Comparison of ENCODE assay signal across 9 cellular contexts in genomic region chr2:206250041-206250897, GRCh38. TPM values are rescaled to one million over a fixed set of nuclear protein-coding genes. Genes with fewer than 3 reads are reported as not detected.
DNase-seq lines count a peak whose midpoint lies in the region; ATAC-seq and TF ChIP-seq lines count a peak whose summit lies in the region.
"Had no signal": no experiment of that assay in that cellular context is flagged by ENCODE, and none has a peak within 500 bp of the region (broad histone marks: within the 10 kb centered on the region; RNA-seq: fewer than 3 reads in every experiment).

No MANE protein-coding gene starts in this region.

- peaks cover 35% of the 10 kb centered on the region for H3K27me3 Mint-ChIP-seq in activated naive CD4-positive, alpha-beta T cell treated with anti-CD3 and anti-CD28 coated beads, Interleukin-2, amount 50 U/mL, for 24 hours

- no peak for TF ChIP-seq POLR2A in suprapubic skin (IDR thresholded peaks at IDR 0.05)

- no peaks in the 10 kb centered on the region for H4K20me1 ChIP-seq in SU-DHL-6 (ENCODE audit: low read depth, low read length)

- peak overlapping the region; percentile 49 for H3K4me2 ChIP-seq in SU-DHL-6 (ENCODE audit: low read depth, low read length, poor library complexity, severe bottlenecking)

- H3K9me3 Mint-ChIP-seq in activated naive CD4-positive, alpha-beta T cell treated with anti-CD3 and anti-CD28 coated beads, Interleukin-2, amount 50 U/mL, for 24 hours, result peaks cover 20% of the 10 kb centered on the region

- H3K36me3 Mint-ChIP-seq in activated naive CD4-positive, alpha-beta T cell treated with anti-CD3 and anti-CD28 coated beads, Interleukin-2, amount 50 U/mL, for 24 hours, result peaks cover 3% of the 10 kb centered on the region

- H3K79me2 ChIP-seq in SU-DHL-6 (ENCODE audit: insufficient read depth, low read length), result no peaks in the 10 kb centered on the region

- TF ChIP-seq EP300 in suprapubic skin (IDR thresholded peaks at IDR 0.05), result no peak

- peaks cover 30% of the 10 kb centered on the region for H3F3A ChIP-seq in SU-DHL-6 (ENCODE audit: insufficient read depth)

- peaks cover 3% of the 10 kb centered on the region for H3K4me1 ChIP-seq in suprapubic skin

- H3K27ac Mint-ChIP-seq in activated naive CD4-positive, alpha-beta T cell treated with anti-CD3 and anti-CD28 coated beads, Interleukin-2, amount 50 U/mL, for 24 hours, result peak overlapping the region; percentile 74

- H3K27ac ChIP-seq in SU-DHL-6 (ENCODE audit: low read depth, low read length) (peak overlapping the region; percentile 70), suprapubic skin (no peak overlapping the region)

- TF ChIP-seq CTCF in SU-DHL-6 (IDR thresholded peaks at IDR 0.05; ENCODE audit: insufficient read depth, low read length, poor library complexity, severe bottlenecking), result peak; percentile 24
- TF ChIP-seq CTCF in suprapubic skin (IDR thresholded peaks at IDR 0.05), result no peak

- no peaks in the 10 kb centered on the region for H3K9me2 ChIP-seq in SU-DHL-6 (replicated peaks; ENCODE audit: insufficient read depth, low read length)

- peak overlapping the region; percentile 39 for H3K9ac ChIP-seq in SU-DHL-6 (ENCODE audit: low read length)

- H3K9me3 ChIP-seq in SU-DHL-6 (ENCODE audit: insufficient read depth, low read length) (no peaks in the 10 kb centered on the region), suprapubic skin (no peaks in the 10 kb centered on the region)

- H3K4me1 Mint-ChIP-seq in activated naive CD4-positive, alpha-beta T cell treated with anti-CD3 and anti-CD28 coated beads, Interleukin-2, amount 50 U/mL, for 24 hours, result peaks cover 4% of the 10 kb centered on the region

- DNase-seq in activated naive CD4-positive, alpha-beta T cell treated with Interleukin-2 at 50 U/mL for 16 hours, result no peak
- peak; percentile 6 for DNase-seq in glomerular visceral epithelial cell (ENCODE audit: extremely low spot score)
- no peak for DNase-seq in suprapubic skin (ENCODE audit: low spot score in 2 of 2)
- no peak for DNase-seq in AG08396 (ENCODE audit: low spot score)
- DNase-seq in NOMO-1 (lab: John Stamatoyannopoulos, UW; ENCODE audit: unreplicated experiment in 2 of 2), result no peak
- DNase-seq: DMS79 had no signal

- peak overlapping the region; percentile 77 for H2AFZ ChIP-seq in SU-DHL-6 (ENCODE audit: low read depth, low read length, severe bottlenecking)

- no peaks in the 10 kb centered on the region for H3K27me3 ChIP-seq in SU-DHL-6 (ENCODE audit: low read length)
- H3K27me3 ChIP-seq in suprapubic skin, result peaks cover 34% of the 10 kb centered on the region

- ATAC-seq in HG03196 (IDR thresholded peaks at IDR 0.05; ENCODE audit: unreplicated experiment), result no peak

- H3K4me3 Mint-ChIP-seq in activated naive CD4-positive, alpha-beta T cell treated with anti-CD3 and anti-CD28 coated beads, Interleukin-2, amount 50 U/mL, for 24 hours, result peak overlapping the region; percentile 84

- H3K36me3 ChIP-seq in SU-DHL-6 (ENCODE audit: low read length) (no peaks in the 10 kb centered on the region), suprapubic skin (no peaks in the 10 kb centered on the region)

- WGBS in suprapubic skin, result 48% methylated on average over 45 of the region's 45 CpGs

- H3K4me3 ChIP-seq in SU-DHL-6 (ENCODE audit: insufficient read depth, low read length, poor library complexity, severe bottlenecking), result no peak overlapping the region
- H3K4me3 ChIP-seq in suprapubic skin, result peak overlapping the region; percentile 25

RNA-seq across cellular contexts. Expression of gene ZDBF2, which starts 24.2 kb away (rescaled TPM):
- total RNA-seq in suprapubic skin, result 1 to 10 TPM; 3.4 to 8.0 (median 4.3) TPM
